Comparison of ENCODE assay signal across 9 cellular contexts in the genomic region with DNA sequence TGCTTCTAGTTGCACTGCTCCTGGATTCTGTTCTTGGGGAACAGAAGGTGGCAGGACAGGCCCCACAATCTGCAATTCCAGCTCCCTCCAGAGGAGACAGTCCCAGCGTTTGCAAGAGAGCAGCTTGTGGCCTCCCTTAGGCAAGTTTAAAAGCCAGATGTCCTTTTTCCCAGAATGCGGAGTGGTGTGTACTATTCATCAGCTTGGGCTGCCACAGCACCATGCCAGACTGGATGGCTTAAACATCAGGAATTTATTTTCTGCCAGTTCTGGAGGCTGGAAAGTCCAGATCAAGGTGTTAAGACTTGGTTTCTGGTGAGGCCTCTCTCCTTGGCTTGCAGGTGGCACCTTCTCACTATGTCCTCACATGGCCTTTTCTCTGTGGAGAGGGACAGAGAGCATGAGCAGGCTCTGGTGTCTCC. TPM values are rescaled to one million over a fixed set of nuclear protein-coding genes. Genes with fewer than 3 reads are reported as not detected.
DNase-seq lines count a peak whose midpoint lies in the region; ATAC-seq and TF ChIP-seq lines count a peak whose summit lies in the region.
"Had no signal": no experiment of that assay in that cellular context is flagged by ENCODE, and none has a peak within 500 bp of the region (broad histone marks: within the 10 kb centered on the region; RNA-seq: fewer than 3 reads in every experiment).

No MANE protein-coding gene starts in this region.

- WGBS in gastroesophageal sphincter (ENCODE audit: low coverage in 1 of 2), 2 donors: 40% methylated on average over 1 of the region's 2 CpGs; no CpG with 5 or more reads in 1 of the 2 donors

- peaks cover 18% of the 10 kb centered on the region for H3K4me1 ChIP-seq in RWPE2 (ENCODE audit: insufficient read depth, poor library complexity, severe bottlenecking)
- peaks cover 3 to 19% (median 6%) of the 10 kb centered on the region in 3 donors for H3K4me1 ChIP-seq in gastroesophageal sphincter

- TF ChIP-seq POLR2A in gastroesophageal sphincter (IDR thresholded peaks at IDR 0.05): no peak

- POLR2A ChIA-PET in GM10248 (lab: Yijun Ruan, JAX): no interaction called here

- ATAC-seq in RWPE2 (ENCODE audit: low read depth): no peak
- ATAC-seq in gastroesophageal sphincter: no peak
- no peak for ATAC-seq in GM18907 (IDR thresholded peaks at IDR 0.05; ENCODE audit: unreplicated experiment)

- H3K36me3 ChIP-seq in RWPE2 (ENCODE audit: low read depth): no peaks in the 10 kb centered on the region
- H3K36me3 ChIP-seq in gastroesophageal sphincter: no peaks in the 10 kb centered on the region
- H3K36me3 ChIP-seq: thoracic aorta had no signal

- no peaks in the 10 kb centered on the region for H3K9me3 ChIP-seq in RWPE2 (ENCODE audit: severe bottlenecking)
- H3K9me3 ChIP-seq in gastroesophageal sphincter: no peaks in the 10 kb centered on the region
- H3K9me3 ChIP-seq: thoracic aorta had no signal

- DNase-seq in AG09319 (ENCODE audit: extremely low read depth, low read depth) (peak; percentile 14), RWPE2 (ENCODE audit: low spot score) (no peak), fibroblast of peridontal ligament (ENCODE audit: extremely low read depth) (peak; percentile 58), GM10248 (ENCODE audit: extremely low spot score) (no peak), GM13976 (ENCODE audit: low spot score) (no peak)

- TF ChIP-seq CTCF in AG09319 (IDR thresholded peaks at IDR 0.05; ENCODE audit: low read depth, low read length): peak; percentile 37
- TF ChIP-seq CTCF in GM12872 (IDR thresholded peaks at IDR 0.05; ENCODE audit: insufficient read depth, low read depth, low read length): peak; percentile 64
- peak; percentile 36 for TF ChIP-seq CTCF in RWPE2 (IDR thresholded peaks at IDR 0.05; ENCODE audit: poor library complexity, severe bottlenecking)
- TF ChIP-seq CTCF in GM10248 (IDR thresholded peaks at IDR 0.05; ENCODE audit: control extremely low read depth, extremely low read depth, low read depth, missing control alignments): no peak
- peak in 1 of 4 experiments; percentile 21 for TF ChIP-seq CTCF in gastroesophageal sphincter (IDR thresholded peaks at IDR 0.05)
- TF ChIP-seq CTCF in GM13976 (IDR thresholded peaks at IDR 0.05; ENCODE audit: borderline replicate concordance, control extremely low read depth, extremely low read depth, insufficient read depth, missing control alignments): no peak

- H3K4me3 ChIP-seq in RWPE2 (ENCODE audit: severe bottlenecking) (no peak overlapping the region), gastroesophageal sphincter (no peak overlapping the region)
- H3K4me3 ChIP-seq: thoracic aorta had no signal

- in situ Hi-C loops in GM13976 (cut with MboI; ENCODE audit: low sequenced_read_pairs, unreplicated experiment): no loop called here

- H3K27me3 ChIP-seq in RWPE2 (ENCODE audit: insufficient read depth, poor library complexity, severe bottlenecking) (no peaks in the 10 kb centered on the region), gastroesophageal sphincter (peaks cover 35% of the 10 kb centered on the region)

- CTCF ChIA-PET in GM10248 (lab: Yijun Ruan, JAX): interaction anchor here (0.8 kb wide), 1 partner anchor 11 kb away, joined by 3 read pairs; no protein-coding TSS in a partner anchor

- H3K27ac ChIP-seq in RWPE2 (ENCODE audit: poor library complexity, severe bottlenecking): no peak overlapping the region
- H3K27ac ChIP-seq in gastroesophageal sphincter: no peak overlapping the region
- H3K27ac ChIP-seq: thoracic aorta had no signal

- TF ChIP-seq EP300 in gastroesophageal sphincter (IDR thresholded peaks at IDR 0.05): no peak

RNA-seq across cellular contexts. Expression of a gene that starts 11.7 kb away (rescaled TPM):
- total RNA-seq in gastroesophageal sphincter: 1 to 10 TPM in 1 of 4 donors, under 1 TPM in 3; 0.05 to 1.1 (median 0.41) TPM

RNA-seq across cellular contexts. Expression of a gene that starts 47.3 kb away (rescaled TPM):
- total RNA-seq in gastroesophageal sphincter: not detected
- total RNA-seq: thoracic aorta had no signal

RNA-seq across cellular contexts. Expression of a gene that starts 51.2 kb away (rescaled TPM):
- under 1 TPM in 1 of 4 donors, not detected in 3; 0.40 TPM for total RNA-seq in gastroesophageal sphincter

Comparison
In these comparisons a context has a peak if more than half of its experiments do, and no peak if none do; other contexts are left out.
1. DNase-seq: peak in AG09319 (single experiment) and fibroblast of peridontal ligament (single experiment); none in RWPE2 (single experiment), GM10248 (single experiment) and GM13976 (single experiment).
2. CTCF ChIP-seq: peak in AG09319 (single experiment), GM12872 (single experiment) and RWPE2 (single experiment); none in GM10248 (single experiment) and GM13976 (single experiment).